Comparison of ENCODE assay signal across 13 cellular contexts in genomic region chr5:69517763-69518212, GRCh38. TPM values are rescaled to one million over a fixed set of nuclear protein-coding genes. Genes with fewer than 3 reads are reported as not detected.
DNase-seq lines count a peak whose midpoint lies in the region; ATAC-seq and TF ChIP-seq lines count a peak whose summit lies in the region.
"Had no signal": no experiment of that assay in that cellular context is flagged by ENCODE, and none has a peak within 500 bp of the region (broad histone marks: within the 10 kb centered on the region; RNA-seq: fewer than 3 reads in every experiment).

No MANE protein-coding gene starts in this region.

- H3K4me3 Mint-ChIP-seq in activated CD4-positive, alpha-beta T cell treated with anti-CD3 and anti-CD28 coated beads, Interleukin-2, amount 10 ng/mL, durations not matched to agents 7 days and 5 days = no peak overlapping the region
- H3K4me3 Mint-ChIP-seq: activated B cell treated with CpG ODN at 0.5 μM for 24 hours; activated naive CD8-positive, alpha-beta T cell treated with anti-CD3 and anti-CD28 coated beads, Interleukin-2, amount 10 ng/mL, durations not matched to agents 7 days and 5 days had no signal

- H3K27me3 Mint-ChIP-seq in activated CD4-positive, alpha-beta T cell treated with anti-CD3 and anti-CD28 coated beads, Interleukin-2, amount 10 ng/mL, durations not matched to agents 7 days and 5 days = peaks cover 5% of the 10 kb centered on the region

- no peaks in the 10 kb centered on the region for H3K4me1 Mint-ChIP-seq in activated CD4-positive, alpha-beta T cell treated with anti-CD3 and anti-CD28 coated beads, Interleukin-2, amount 10 ng/mL, durations not matched to agents 7 days and 5 days
- H3K4me1 Mint-ChIP-seq: activated B cell treated with CpG ODN at 0.5 μM for 24 hours; activated naive CD8-positive, alpha-beta T cell treated with anti-CD3 and anti-CD28 coated beads, Interleukin-2, amount 10 ng/mL, durations not matched to agents 7 days and 5 days had no signal

- ATAC-seq in GM19452 (IDR thresholded peaks at IDR 0.05; ENCODE audit: unreplicated experiment) = no peak

- no peaks in the 10 kb centered on the region for H3K36me3 Mint-ChIP-seq in activated CD4-positive, alpha-beta T cell treated with anti-CD3 and anti-CD28 coated beads, Interleukin-2, amount 10 ng/mL, durations not matched to agents 7 days and 5 days (ENCODE audit: low read depth)
- H3K36me3 Mint-ChIP-seq: activated naive CD8-positive, alpha-beta T cell treated with anti-CD3 and anti-CD28 coated beads, Interleukin-2, amount 10 ng/mL, durations not matched to agents 7 days and 5 days had no signal

- H3K27ac Mint-ChIP-seq in activated CD4-positive, alpha-beta T cell treated with anti-CD3 and anti-CD28 coated beads, Interleukin-2, amount 10 ng/mL, durations not matched to agents 7 days and 5 days = no peak overlapping the region
- H3K27ac Mint-ChIP-seq: activated B cell treated with CpG ODN at 0.5 μM for 24 hours; activated naive CD8-positive, alpha-beta T cell treated with anti-CD3 and anti-CD28 coated beads, Interleukin-2, amount 10 ng/mL, durations not matched to agents 7 days and 5 days had no signal

- peak; percentile 4 for DNase-seq in NCI-H1105 (lab: John Stamatoyannopoulos, UW)
- DNase-seq in SHP77 (lab: John Stamatoyannopoulos, UW) = peak; percentile 37 to 50
- peak; percentile 54 for DNase-seq in fibroblast of the aortic adventitia (ENCODE audit: low read depth)
- DNase-seq in smooth muscle cell of the brain vasculature (ENCODE audit: low read depth, low spot score) = peak; percentile 63
- DNase-seq in HCEC 1CT = no peak
- DNase-seq in activated CD4-positive, alpha-beta T cell treated with anti-CD3 and anti-CD28 coated beads, Interleukin-2, amount 10 ng/mL, durations not matched to agents 7 days and 5 days = no peak
- no peak for DNase-seq in activated naive CD4-positive, alpha-beta T cell treated with anti-CD3 and anti-CD28 coated beads, Interleukin-2, amount 50 U/mL, for 16 hours
- DNase-seq: activated B cell treated with CpG ODN at 0.5 μM for 24 hours; activated naive CD8-positive, alpha-beta T cell treated with anti-CD3 and anti-CD28 coated beads, Interleukin-2, amount 10 ng/mL, durations not matched to agents 7 days and 5 days; head of caudate nucleus; NCI-H2227 treated with DMSO at 0.1 percent for 48 hours; nucleus accumbens had no signal

- no peaks in the 10 kb centered on the region for H3K9me3 Mint-ChIP-seq in activated CD4-positive, alpha-beta T cell treated with anti-CD3 and anti-CD28 coated beads, Interleukin-2, amount 10 ng/mL, durations not matched to agents 7 days and 5 days
- H3K9me3 Mint-ChIP-seq: activated B cell treated with CpG ODN at 0.5 μM for 24 hours; activated naive CD8-positive, alpha-beta T cell treated with anti-CD3 and anti-CD28 coated beads, Interleukin-2, amount 10 ng/mL, durations not matched to agents 7 days and 5 days had no signal

- no peak for TF ChIP-seq CTCF in fibroblast of the aortic adventitia (IDR thresholded peaks at IDR 0.05; ENCODE audit: insufficient read depth, low read length)

- no peak overlapping the region for H3K4me3 ChIP-seq in fibroblast of the aortic adventitia (ENCODE audit: low read depth, low read length)

- CTCF ChIA-PET in activated CD4-positive, alpha-beta T cell treated with anti-CD3 and anti-CD28 coated beads, Interleukin-2, amount 10 ng/mL, durations not matched to agents 7 days and 5 days (lab: Charles Lee) = no interaction called here

- POLR2A ChIA-PET in activated CD4-positive, alpha-beta T cell treated with anti-CD3 and anti-CD28 coated beads, Interleukin-2, amount 10 ng/mL, durations not matched to agents 7 days and 5 days (lab: Charles Lee) = no interaction called here

RNA-seq across cellular contexts. Expression of gene OCLN, which starts 25.2 kb away (rescaled TPM):
- 1.1 and 3.0 TPM in 2 replicates for total RNA-seq in fibroblast of the aortic adventitia (ENCODE audit: low replicate concordance)
- 1 to 10 TPM; 3.9 to 4.6 TPM for total RNA-seq in activated CD4-positive, alpha-beta T cell treated with anti-CD3 and anti-CD28 coated beads, Interleukin-2, amount 10 ng/mL, durations not matched to agents 7 days and 5 days

RNA-seq across cellular contexts. Expression of gene GTF2H2C, which starts 42.2 kb away (rescaled TPM):
- total RNA-seq in fibroblast of the aortic adventitia (ENCODE audit: low replicate concordance) = 53.8 and 67.9 TPM in 2 replicates
- 10 to 100 TPM; 27.1 to 30.7 TPM for total RNA-seq in activated CD4-positive, alpha-beta T cell treated with anti-CD3 and anti-CD28 coated beads, Interleukin-2, amount 10 ng/mL, durations not matched to agents 7 days and 5 days

Comparison
In these comparisons a context has a peak if more than half of its experiments do, and no peak if none do; other contexts are left out.
1. DNase-seq: peak in NCI-H1105 (single experiment), SHP77 (2 of 2), fibroblast of the aortic adventitia (single experiment) and smooth muscle cell of the brain vasculature (single experiment); none in HCEC 1CT (single experiment), activated CD4-positive, alpha-beta T cell treated with anti-CD3 and anti-CD28 coated beads, Interleukin-2, amount 10 ng/mL, durations not matched to agents 7 days and 5 days (single experiment) and activated naive CD4-positive, alpha-beta T cell treated with anti-CD3 and anti-CD28 coated beads, Interleukin-2, amount 50 U/mL, for 16 hours (single experiment).